In the genomic region with DNA sequence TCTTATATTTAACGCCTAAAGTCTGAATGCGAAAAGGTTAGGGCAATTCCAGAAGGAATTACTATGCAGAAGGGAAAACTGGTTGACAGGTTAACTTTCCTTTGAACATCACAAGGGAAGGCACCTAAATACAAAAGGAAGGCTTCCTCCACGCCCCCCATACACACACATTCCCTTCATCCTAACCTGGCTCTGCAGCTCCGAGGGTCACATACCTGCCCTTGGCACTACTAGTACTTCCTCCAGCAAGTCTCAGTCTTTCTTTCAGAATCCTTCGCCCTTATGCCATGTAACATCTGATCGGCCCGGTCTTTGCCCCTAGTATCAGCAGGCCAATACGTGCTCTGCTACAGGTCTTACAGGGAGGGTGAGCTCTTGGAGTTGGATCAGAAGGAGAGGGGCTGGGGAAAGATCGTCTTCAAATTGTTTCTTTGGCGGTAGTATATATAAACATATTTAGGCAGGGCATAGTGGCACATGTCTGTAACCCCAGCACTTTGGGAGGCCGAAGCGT, we compare ENCODE assay signal across 1 cellular context.
A peak's percentile ranks its signal among the peaks of the same experiment; 100 is the strongest.
TF ChIP-seq lines count a peak whose summit lies in the region.

No MANE protein-coding gene starts in this region.

TF ChIP-seq in K562, 482 proteins besides CTCF, POLR2A, EP300 and RAD21 (continues in another document):
- TF ChIP-seq RHOXF2B (CRISPR knock-in tag; conservative IDR thresholded peaks at IDR 0.05), result no peak
- no peak for TF ChIP-seq PHB2 (IDR thresholded peaks at IDR 0.05; ENCODE audit: low read depth)
- TF ChIP-seq, protein P1, sequence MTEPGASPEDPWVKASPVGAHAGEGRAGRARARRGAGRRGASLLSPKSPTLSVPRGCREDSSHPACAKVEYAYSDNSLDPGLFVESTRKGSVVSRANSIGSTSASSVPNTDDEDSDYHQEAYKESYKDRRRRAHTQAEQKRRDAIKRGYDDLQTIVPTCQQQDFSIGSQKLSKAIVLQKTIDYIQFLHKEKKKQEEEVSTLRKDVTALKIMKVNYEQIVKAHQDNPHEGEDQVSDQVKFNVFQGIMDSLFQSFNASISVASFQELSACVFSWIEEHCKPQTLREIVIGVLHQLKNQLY (CRISPR knock-in tag; conservative IDR thresholded peaks at IDR 0.05), result no peak
- TF ChIP-seq, protein P2, sequence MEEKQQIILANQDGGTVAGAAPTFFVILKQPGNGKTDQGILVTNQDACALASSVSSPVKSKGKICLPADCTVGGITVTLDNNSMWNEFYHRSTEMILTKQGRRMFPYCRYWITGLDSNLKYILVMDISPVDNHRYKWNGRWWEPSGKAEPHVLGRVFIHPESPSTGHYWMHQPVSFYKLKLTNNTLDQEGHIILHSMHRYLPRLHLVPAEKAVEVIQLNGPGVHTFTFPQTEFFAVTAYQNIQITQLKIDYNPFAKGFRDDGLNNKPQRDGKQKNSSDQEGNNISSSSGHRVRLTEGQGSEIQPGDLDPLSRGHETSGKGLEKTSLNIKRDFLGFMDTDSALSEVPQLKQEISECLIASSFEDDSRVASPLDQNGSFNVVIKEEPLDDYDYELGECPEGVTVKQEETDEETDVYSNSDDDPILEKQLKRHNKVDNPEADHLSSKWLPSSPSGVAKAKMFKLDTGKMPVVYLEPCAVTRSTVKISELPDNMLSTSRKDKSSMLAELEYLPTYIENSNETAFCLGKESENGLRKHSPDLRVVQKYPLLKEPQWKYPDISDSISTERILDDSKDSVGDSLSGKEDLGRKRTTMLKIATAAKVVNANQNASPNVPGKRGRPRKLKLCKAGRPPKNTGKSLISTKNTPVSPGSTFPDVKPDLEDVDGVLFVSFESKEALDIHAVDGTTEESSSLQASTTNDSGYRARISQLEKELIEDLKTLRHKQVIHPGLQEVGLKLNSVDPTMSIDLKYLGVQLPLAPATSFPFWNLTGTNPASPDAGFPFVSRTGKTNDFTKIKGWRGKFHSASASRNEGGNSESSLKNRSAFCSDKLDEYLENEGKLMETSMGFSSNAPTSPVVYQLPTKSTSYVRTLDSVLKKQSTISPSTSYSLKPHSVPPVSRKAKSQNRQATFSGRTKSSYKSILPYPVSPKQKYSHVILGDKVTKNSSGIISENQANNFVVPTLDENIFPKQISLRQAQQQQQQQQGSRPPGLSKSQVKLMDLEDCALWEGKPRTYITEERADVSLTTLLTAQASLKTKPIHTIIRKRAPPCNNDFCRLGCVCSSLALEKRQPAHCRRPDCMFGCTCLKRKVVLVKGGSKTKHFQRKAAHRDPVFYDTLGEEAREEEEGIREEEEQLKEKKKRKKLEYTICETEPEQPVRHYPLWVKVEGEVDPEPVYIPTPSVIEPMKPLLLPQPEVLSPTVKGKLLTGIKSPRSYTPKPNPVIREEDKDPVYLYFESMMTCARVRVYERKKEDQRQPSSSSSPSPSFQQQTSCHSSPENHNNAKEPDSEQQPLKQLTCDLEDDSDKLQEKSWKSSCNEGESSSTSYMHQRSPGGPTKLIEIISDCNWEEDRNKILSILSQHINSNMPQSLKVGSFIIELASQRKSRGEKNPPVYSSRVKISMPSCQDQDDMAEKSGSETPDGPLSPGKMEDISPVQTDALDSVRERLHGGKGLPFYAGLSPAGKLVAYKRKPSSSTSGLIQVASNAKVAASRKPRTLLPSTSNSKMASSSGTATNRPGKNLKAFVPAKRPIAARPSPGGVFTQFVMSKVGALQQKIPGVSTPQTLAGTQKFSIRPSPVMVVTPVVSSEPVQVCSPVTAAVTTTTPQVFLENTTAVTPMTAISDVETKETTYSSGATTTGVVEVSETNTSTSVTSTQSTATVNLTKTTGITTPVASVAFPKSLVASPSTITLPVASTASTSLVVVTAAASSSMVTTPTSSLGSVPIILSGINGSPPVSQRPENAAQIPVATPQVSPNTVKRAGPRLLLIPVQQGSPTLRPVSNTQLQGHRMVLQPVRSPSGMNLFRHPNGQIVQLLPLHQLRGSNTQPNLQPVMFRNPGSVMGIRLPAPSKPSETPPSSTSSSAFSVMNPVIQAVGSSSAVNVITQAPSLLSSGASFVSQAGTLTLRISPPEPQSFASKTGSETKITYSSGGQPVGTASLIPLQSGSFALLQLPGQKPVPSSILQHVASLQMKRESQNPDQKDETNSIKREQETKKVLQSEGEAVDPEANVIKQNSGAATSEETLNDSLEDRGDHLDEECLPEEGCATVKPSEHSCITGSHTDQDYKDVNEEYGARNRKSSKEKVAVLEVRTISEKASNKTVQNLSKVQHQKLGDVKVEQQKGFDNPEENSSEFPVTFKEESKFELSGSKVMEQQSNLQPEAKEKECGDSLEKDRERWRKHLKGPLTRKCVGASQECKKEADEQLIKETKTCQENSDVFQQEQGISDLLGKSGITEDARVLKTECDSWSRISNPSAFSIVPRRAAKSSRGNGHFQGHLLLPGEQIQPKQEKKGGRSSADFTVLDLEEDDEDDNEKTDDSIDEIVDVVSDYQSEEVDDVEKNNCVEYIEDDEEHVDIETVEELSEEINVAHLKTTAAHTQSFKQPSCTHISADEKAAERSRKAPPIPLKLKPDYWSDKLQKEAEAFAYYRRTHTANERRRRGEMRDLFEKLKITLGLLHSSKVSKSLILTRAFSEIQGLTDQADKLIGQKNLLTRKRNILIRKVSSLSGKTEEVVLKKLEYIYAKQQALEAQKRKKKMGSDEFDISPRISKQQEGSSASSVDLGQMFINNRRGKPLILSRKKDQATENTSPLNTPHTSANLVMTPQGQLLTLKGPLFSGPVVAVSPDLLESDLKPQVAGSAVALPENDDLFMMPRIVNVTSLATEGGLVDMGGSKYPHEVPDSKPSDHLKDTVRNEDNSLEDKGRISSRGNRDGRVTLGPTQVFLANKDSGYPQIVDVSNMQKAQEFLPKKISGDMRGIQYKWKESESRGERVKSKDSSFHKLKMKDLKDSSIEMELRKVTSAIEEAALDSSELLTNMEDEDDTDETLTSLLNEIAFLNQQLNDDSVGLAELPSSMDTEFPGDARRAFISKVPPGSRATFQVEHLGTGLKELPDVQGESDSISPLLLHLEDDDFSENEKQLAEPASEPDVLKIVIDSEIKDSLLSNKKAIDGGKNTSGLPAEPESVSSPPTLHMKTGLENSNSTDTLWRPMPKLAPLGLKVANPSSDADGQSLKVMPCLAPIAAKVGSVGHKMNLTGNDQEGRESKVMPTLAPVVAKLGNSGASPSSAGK (IDR thresholded peaks at IDR 0.05), result peak; percentile 32; the same call in 1 of the 2 replicates
- TF ChIP-seq, protein P3, sequence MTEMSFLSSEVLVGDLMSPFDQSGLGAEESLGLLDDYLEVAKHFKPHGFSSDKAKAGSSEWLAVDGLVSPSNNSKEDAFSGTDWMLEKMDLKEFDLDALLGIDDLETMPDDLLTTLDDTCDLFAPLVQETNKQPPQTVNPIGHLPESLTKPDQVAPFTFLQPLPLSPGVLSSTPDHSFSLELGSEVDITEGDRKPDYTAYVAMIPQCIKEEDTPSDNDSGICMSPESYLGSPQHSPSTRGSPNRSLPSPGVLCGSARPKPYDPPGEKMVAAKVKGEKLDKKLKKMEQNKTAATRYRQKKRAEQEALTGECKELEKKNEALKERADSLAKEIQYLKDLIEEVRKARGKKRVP (CRISPR knock-in tag; IDR thresholded peaks at IDR 0.05), result no peak
- TF ChIP-seq SNRNP70 (optimal IDR thresholded peaks at IDR 0.05; ENCODE audit: low read depth, low read length), result no peak
- no peak for TF ChIP-seq ZEB2 (IDR thresholded peaks at IDR 0.05)
- no peak for TF ChIP-seq TBL1XR1 (IDR thresholded peaks at IDR 0.05; ENCODE audit: low read length in 2 of 2)
- no peak for TF ChIP-seq U2AF2 (optimal IDR thresholded peaks at IDR 0.05; ENCODE audit: low read depth, low read length)
- TF ChIP-seq BDP1 (IDR thresholded peaks at IDR 0.05; ENCODE audit: insufficient read depth, insufficient read length), result no peak
- no peak for TF ChIP-seq L3MBTL2 (IDR thresholded peaks at IDR 0.05)
- no peak for TF ChIP-seq SP2 (IDR thresholded peaks at IDR 0.05; ENCODE audit: extremely low read depth, low read depth, low read length, poor library complexity, severe bottlenecking)
- TF ChIP-seq SAP30 (IDR thresholded peaks at IDR 0.05; ENCODE audit: borderline replicate concordance, insufficient read depth, low read depth, low read length, poor library complexity, severe bottlenecking), result no peak
- TF ChIP-seq, protein P4, sequence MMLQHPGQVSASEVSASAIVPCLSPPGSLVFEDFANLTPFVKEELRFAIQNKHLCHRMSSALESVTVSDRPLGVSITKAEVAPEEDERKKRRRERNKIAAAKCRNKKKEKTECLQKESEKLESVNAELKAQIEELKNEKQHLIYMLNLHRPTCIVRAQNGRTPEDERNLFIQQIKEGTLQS (IDR thresholded peaks at IDR 0.05), result no peak
- TF ChIP-seq, protein P4 (CRISPR knock-in tag; conservative IDR thresholded peaks at IDR 0.05), result 0 out of 2 replicates have a peak, but pooled peaks have one; percentile 41
- TF ChIP-seq, protein P5, sequence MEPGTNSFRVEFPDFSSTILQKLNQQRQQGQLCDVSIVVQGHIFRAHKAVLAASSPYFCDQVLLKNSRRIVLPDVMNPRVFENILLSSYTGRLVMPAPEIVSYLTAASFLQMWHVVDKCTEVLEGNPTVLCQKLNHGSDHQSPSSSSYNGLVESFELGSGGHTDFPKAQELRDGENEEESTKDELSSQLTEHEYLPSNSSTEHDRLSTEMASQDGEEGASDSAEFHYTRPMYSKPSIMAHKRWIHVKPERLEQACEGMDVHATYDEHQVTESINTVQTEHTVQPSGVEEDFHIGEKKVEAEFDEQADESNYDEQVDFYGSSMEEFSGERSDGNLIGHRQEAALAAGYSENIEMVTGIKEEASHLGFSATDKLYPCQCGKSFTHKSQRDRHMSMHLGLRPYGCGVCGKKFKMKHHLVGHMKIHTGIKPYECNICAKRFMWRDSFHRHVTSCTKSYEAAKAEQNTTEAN (CRISPR knock-in tag; IDR thresholded peaks at IDR 0.05), result 0 out of 2 replicates have a peak, but pooled peaks have one; percentile 30
- TF ChIP-seq HNRNPL (IDR thresholded peaks at IDR 0.05; ENCODE audit: low read depth, low read length), result no peak
- TF ChIP-seq NR4A1 (CRISPR knock-in tag; IDR thresholded peaks at IDR 0.05), result no peak
- 0 out of 2 replicates have a peak, but pooled peaks have one; percentile 24 for TF ChIP-seq NR4A1 (tag; IDR thresholded peaks at IDR 0.05)
- peak; percentile 17; the same call in 1 of the 2 replicates for TF ChIP-seq GABPB1 (CRISPR knock-in tag; IDR thresholded peaks at IDR 0.05)
- TF ChIP-seq EP400 (IDR thresholded peaks at IDR 0.05), result 0 out of 2 replicates have a peak, but pooled peaks have one; percentile 17
- no peak for TF ChIP-seq ZNF668 (CRISPR knock-in tag; IDR thresholded peaks at IDR 0.05)
- TF ChIP-seq, protein P6, sequence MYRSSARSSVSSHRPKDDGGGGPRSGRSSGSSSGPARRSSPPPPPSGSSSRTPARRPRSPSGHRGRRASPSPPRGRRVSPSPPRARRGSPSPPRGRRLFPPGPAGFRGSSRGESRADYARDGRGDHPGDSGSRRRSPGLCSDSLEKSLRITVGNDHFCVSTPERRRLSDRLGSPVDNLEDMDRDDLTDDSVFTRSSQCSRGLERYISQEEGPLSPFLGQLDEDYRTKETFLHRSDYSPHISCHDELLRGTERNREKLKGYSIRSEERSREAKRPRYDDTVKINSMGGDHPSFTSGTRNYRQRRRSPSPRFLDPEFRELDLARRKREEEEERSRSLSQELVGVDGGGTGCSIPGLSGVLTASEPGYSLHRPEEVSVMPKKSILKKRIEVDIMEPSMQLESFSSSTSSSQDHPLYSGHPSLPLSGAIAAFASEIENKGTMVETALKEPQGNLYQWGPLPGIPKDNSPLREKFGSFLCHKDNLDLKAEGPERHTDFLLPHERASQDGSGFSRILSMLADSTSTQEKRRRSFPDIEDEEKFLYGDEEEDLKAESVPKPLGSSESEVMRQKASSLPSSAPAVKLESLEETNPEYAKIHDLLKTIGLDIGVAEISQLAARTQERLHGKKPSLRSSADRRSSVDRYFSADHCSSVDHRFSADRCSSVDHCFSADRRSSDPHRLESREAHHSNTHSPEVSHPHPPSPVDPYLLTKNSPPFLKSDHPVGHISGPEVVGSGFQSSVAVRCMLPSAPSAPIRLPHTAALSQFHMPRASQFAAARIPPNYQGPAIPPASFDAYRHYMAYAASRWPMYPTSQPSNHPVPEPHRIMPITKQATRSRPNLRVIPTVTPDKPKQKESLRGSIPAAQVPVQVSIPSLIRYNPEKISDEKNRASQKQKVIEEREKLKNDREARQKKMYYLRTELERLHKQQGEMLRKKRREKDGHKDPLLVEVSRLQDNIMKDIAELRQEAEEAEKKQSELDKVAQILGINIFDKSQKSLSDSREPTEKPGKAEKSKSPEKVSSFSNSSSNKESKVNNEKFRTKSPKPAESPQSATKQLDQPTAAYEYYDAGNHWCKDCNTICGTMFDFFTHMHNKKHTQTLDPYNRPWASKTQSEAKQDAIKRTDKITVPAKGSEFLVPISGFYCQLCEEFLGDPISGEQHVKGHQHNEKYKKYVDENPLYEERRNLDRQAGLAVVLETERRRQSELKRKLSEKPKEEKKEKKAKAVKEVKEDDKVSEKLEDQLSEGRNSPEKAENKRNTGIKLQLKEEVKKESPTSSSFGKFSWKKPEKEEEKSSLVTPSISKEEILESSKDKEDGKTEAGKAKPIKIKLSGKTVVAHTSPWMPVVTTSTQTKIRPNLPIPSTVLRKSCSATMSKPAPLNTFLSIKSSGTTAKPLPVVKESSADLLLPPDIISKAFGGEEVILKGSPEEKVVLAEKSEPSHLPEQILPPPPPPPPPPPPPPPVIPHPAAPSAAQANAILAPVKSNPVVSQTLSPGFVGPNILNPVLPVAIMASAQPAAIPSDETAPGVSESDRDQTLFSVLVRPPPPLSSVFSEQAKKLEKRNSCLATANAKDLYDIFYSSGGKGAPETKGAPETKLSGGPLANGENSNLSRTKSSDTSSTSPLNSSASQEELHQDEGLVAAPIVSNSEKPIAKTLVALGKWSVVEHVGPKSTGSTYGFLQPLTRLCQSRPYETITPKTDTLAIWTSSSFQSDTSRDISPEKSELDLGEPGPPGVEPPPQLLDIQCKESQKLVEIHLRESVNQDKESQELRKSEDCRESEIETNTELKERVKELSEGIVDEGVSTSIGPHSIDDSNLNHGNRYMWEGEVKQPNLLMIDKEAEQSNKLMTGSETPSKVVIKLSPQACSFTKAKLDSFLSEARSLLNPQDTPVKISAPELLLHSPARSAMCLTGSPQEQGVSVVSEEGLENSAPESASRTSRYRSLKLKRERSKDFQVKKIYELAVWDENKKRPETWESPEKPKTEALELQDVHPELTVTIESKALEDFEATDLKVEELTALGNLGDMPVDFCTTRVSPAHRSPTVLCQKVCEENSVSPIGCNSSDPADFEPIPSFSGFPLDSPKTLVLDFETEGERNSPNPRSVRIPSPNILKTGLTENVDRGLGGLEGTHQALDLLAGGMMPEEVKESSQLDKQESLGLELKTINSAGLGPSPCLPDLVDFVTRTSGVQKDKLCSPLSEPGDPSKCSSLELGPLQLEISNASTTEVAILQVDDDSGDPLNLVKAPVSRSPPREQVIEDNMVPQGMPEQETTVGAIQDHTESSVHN (IDR thresholded peaks at IDR 0.05; ENCODE audit: borderline replicate concordance in 1 of 2, low read depth in 1 of 2), result no peak
- TF ChIP-seq ERF (CRISPR knock-in tag; IDR thresholded peaks at IDR 0.05), result no peak
- TF ChIP-seq MAZ (CRISPR knock-in tag; conservative IDR thresholded peaks at IDR 0.05 in 1 of 2, IDR thresholded peaks at IDR 0.05 in 1 of 2), result no peak
- TF ChIP-seq CAMTA2 (CRISPR knock-in tag; conservative IDR thresholded peaks at IDR 0.05), result no peak
- peak; percentile 31; the same call in 1 of the 2 replicates for TF ChIP-seq GATAD2A (IDR thresholded peaks at IDR 0.05)
- TF ChIP-seq CREB1 (IDR thresholded peaks at IDR 0.05), result no peak
- no peak for TF ChIP-seq CREB1 (CRISPR knock-in tag; IDR thresholded peaks at IDR 0.05)
